Comparison of ENCODE assay signal across 8 cellular contexts in the genomic region with DNA sequence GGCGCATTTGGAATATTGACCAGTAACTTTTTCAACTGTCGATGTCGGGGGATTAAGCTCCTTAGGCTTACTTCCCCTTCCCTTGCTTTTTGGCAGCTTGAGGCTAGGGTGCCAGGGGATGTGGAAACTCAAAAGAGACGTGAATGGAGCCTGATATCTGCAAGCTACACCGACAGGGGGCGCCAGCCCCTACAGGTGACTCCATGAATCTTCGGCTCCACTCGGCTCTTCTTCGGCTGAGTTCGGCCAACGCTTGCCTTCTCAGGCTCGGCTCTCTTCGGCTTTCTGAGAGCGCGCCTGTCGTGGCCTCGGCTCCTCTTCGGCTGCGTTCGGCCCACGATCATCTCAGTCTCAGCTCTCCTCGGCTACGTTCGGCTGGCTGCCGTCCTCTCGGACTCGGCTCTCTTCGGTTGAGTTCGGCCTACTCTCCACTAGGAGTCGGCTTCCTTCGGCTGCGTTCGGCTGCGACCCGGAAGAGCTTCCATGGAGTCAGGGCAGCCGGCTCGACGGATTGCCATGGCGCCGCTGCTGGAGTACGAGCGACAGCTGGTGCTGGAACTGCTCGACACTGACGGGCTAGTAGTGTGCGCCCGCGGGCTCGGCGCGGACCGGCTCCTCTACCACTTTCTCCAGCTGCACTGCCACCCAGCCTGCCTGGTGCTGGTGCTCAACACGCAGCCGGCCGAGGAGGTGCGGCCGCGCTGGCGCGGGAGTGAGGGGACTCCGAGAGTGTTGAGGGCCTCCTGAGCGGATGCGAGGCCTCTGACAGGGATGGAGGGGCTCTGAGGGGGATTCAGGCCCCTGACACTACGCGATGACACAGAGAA. TPM values are rescaled to one million over a fixed set of nuclear protein-coding genes. Genes with fewer than 3 reads are reported as not detected.
DNase-seq lines count a peak whose midpoint lies in the region; ATAC-seq lines count a peak whose summit lies in the region.

A gene (plus strand): TSS at position 472 of the 827 bp plus-strand sequence. CDS start 12 bp downstream, at position 484.

- H3K36me3 ChIP-seq in CD4-positive, CD25-positive, alpha-beta regulatory T cell (ENCODE audit: control insufficient read depth, insufficient read depth, low read length): no peaks in the 10 kb centered on the region

- peaks cover 5 to 30% (median 21%) of the 10 kb centered on the region in 4 donors for H3K4me1 Mint-ChIP-seq in CD4-positive, CD25-positive, alpha-beta regulatory T cell

- peaks cover 4% of the 10 kb centered on the region for H3K36me3 Mint-ChIP-seq in CD4-positive, CD25-positive, alpha-beta regulatory T cell

- H3K27ac Mint-ChIP-seq in CD4-positive, CD25-positive, alpha-beta regulatory T cell: peak within 1 kb of the TSS; percentile 89 to 95 (median 95)

- H3K9me3 ChIP-seq in CD4-positive, CD25-positive, alpha-beta regulatory T cell (ENCODE audit: control insufficient read depth in 2 of 2, low read length in 2 of 2): no peaks in the 10 kb centered on the region

- peak; percentile 97 to 98 for ATAC-seq in CD4-positive, CD25-positive, alpha-beta regulatory T cell (ENCODE audit: low read depth in 2 of 2)
- peak; percentile 98 for ATAC-seq in GM19372 (IDR thresholded peaks at IDR 0.05; ENCODE audit: low read depth, unreplicated experiment)
- peak; percentile 88 for ATAC-seq in HG03558 (IDR thresholded peaks at IDR 0.05; ENCODE audit: extremely low read depth, unreplicated experiment)
- peak; percentile 95 for ATAC-seq in left lobe of liver

- peaks cover 22% of the 10 kb centered on the region for H3K27me3 Mint-ChIP-seq in CD4-positive, CD25-positive, alpha-beta regulatory T cell

- H3K27ac ChIP-seq in CD4-positive, CD25-positive, alpha-beta regulatory T cell (ENCODE audit: insufficient read depth, low read length, poor library complexity, severe bottlenecking): peak within 1 kb of the TSS; percentile 77

- peaks cover 3% of the 10 kb centered on the region for H3K27me3 ChIP-seq in CD4-positive, CD25-positive, alpha-beta regulatory T cell (ENCODE audit: control insufficient read depth, insufficient read depth, low read length)

- peak; percentile 99 to 100 (median 99) for DNase-seq in CD4-positive, CD25-positive, alpha-beta regulatory T cell
- peak; percentile 99 for DNase-seq in NCI-H748 (lab: John Stamatoyannopoulos, UW; ENCODE audit: unreplicated experiment)
- peak; percentile 99 for DNase-seq in activated CD4-positive, alpha-beta T cell treated with anti-CD3 and anti-CD28 coated beads, Interleukin-2, amount 50 U/mL, for 1 hour
- DNase-seq in dedifferentiated amniotic fluid mesenchymal stem cell (ENCODE audit: extremely low spot score): peak; percentile 100
- peak; percentile 100 for DNase-seq in left lobe of liver (ENCODE audit: low spot score)
- DNase-seq in stimulated activated CD4-positive, alpha-beta T cell treated with anti-CD3 and anti-CD28 coated beads, Interleukin-2, amount 100 ng/mL, for 4 hours (ENCODE audit: low read depth): peak; percentile 98

- H3K4me3 Mint-ChIP-seq in CD4-positive, CD25-positive, alpha-beta regulatory T cell: peak within 1 kb of the TSS; percentile 86 to 96 (median 94)

- peaks cover 12% of the 10 kb centered on the region for H3K4me1 ChIP-seq in CD4-positive, CD25-positive, alpha-beta regulatory T cell (ENCODE audit: control insufficient read depth, insufficient read depth, low read length, poor library complexity, severe bottlenecking)

- peak within 1 kb of the TSS; percentile 75 for H3K4me3 ChIP-seq in CD4-positive, CD25-positive, alpha-beta regulatory T cell (ENCODE audit: low read depth, low read length)

- H3K9me3 Mint-ChIP-seq in CD4-positive, CD25-positive, alpha-beta regulatory T cell: no peaks in the 10 kb centered on the region

RNA-seq across cellular contexts. Expression of the gene that starts here (rescaled TPM):
- total RNA-seq in CD4-positive, CD25-positive, alpha-beta regulatory T cell: 8.8 TPM
- 10 to 100 TPM; 14.5 to 18.2 (median 16.7) TPM for polyA plus RNA-seq in CD4-positive, CD25-positive, alpha-beta regulatory T cell
- 5.2 TPM for total RNA-seq in left lobe of liver

Comparison
In these comparisons a context has a peak if more than half of its experiments do, and no peak if none do; other contexts are left out.
1. Peak in every context shown above with its lines: DNase-seq, ATAC-seq, H3K4me3 ChIP-seq and H3K27ac ChIP-seq.